In the genomic region with DNA sequence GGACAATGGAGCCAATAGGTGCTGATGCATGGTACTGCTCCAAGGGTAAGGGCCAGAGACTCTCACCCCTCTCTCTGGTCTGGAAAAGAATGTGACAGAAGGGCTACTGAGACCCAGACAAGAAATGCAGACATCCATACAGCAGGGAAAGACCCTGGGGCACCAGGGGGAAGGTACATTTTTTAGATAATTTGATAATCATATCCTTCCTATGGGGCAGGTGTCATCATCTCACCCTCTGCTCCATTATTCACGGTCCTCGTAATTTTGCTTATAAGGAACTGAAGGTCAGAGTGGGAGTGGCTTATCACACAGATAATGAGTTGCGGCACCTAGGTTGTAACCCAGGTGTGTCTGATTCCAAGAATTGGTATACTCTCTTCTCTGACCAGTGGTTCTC, we compare ENCODE assay signal across 25 cellular contexts.
"Had no signal": no experiment of that assay in that cellular context is flagged by ENCODE, and none has a peak within 500 bp of the region (broad histone marks: within the 10 kb centered on the region; RNA-seq: fewer than 3 reads in every experiment).

No MANE protein-coding gene starts in this region.

- DNase-seq: stimulated activated CD4-positive, alpha-beta T cell treated with anti-CD3 and anti-CD28 coated beads, Interleukin-2, amount 100 ng/mL, for 48 hours; stimulated activated CD4-positive, alpha-beta T cell treated with anti-CD3 and anti-CD28 coated beads, Interleukin-4, amount 100 ng/mL, for 1 hour; stimulated activated CD4-positive, alpha-beta T cell treated with anti-CD3 and anti-CD28 coated beads, Interleukin-4, amount 100 ng/mL, for 24 hours; stimulated activated CD4-positive, alpha-beta T cell treated with anti-CD3 and anti-CD28 coated beads, Interleukin-4, amount 100 ng/mL, for 4 hours; stimulated activated CD8-positive, alpha-beta memory T cell treated with anti-CD3 and anti-CD28 coated beads, Interleukin-4, amount 100 ng/mL, for 48 hours; stimulated activated naive B cell treated with anti-CD40 and anti-IgM and Interleukin-4, amounts not matched to agents 10 μg/mL and 1 μg/mL and 100 μg/mL, for 72 hours; stimulated activated naive CD4-positive, alpha-beta T cell; stimulated activated naive CD4-positive, alpha-beta T cell treated with Interleukin-2 at 50 U/mL for 16 hours; stimulated activated naive CD8-positive, alpha-beta T cell treated with anti-CD3 and anti-CD28 coated beads, Interleukin-15, amount 100 ng/mL, for 72 hours; stimulated activated naive CD8-positive, alpha-beta T cell treated with anti-CD3 and anti-CD28 coated beads, Interleukin-15, Interleukin-2, amounts not matched to agents 100 U/mL and 50 U/mL, for 24 hours; stomach; substantia nigra; testis; thyroid gland; tibial artery; transverse colon; upper lobe of left lung; upper lobe of right lung; uterus had no signal

- H3K4me3 ChIP-seq: stomach, suprapubic skin, testis, thoracic aorta, thyroid gland, tibial artery, tibial nerve, transverse colon, upper lobe of left lung, upper lobe of right lung, uterus, vagina had no signal

- ATAC-seq: stimulated activated effector memory CD8-positive, alpha-beta T cell treated with anti-CD3 and anti-CD28 coated beads, Interleukin-12 subunit alpha, Interleukin-12 subunit beta, amount 100 ng/mL, for 72 hours; stimulated activated memory B cell treated with anti-CD40 and anti-IgM and Interleukin-4, amounts not matched to agents 10 μg/mL and 1 μg/mL and 100 μg/mL, for 72 hours; stimulated activated naive B cell treated with anti-CD40 and anti-IgM and Interleukin-4, amounts not matched to agents 10 μg/mL and 1 μg/mL and 100 μg/mL, for 72 hours; stimulated activated naive CD8-positive, alpha-beta T cell treated with anti-CD3 and anti-CD28 coated beads, Interleukin-15, amount 100 ng/mL, for 72 hours; stimulated activated naive CD8-positive, alpha-beta T cell treated with anti-CD3 and anti-CD28 coated beads, Interleukin-15, Interleukin-2, amounts not matched to agents 100 U/mL and 50 U/mL, for 24 hours; upper lobe of right lung had no signal

- H3K27me3 ChIP-seq: stomach, suprapubic skin, testis, thyroid gland, tibial artery, tibial nerve, transverse colon, upper lobe of left lung, upper lobe of right lung, uterus, vagina had no signal

- H3K36me3 ChIP-seq: stomach, suprapubic skin, thoracic aorta, thyroid gland, tibial artery, tibial nerve, transverse colon, upper lobe of left lung, upper lobe of right lung, uterus, vagina had no signal

- H3K9me3 ChIP-seq: suprapubic skin, testis, thoracic aorta, thyroid gland, transverse colon, upper lobe of left lung, upper lobe of right lung, uterus, vagina had no signal

- H3K27ac ChIP-seq: stomach, suprapubic skin, testis, thoracic aorta, thyroid gland, tibial artery, tibial nerve, transverse colon, upper lobe of left lung, upper lobe of right lung, uterus, vagina had no signal

- H3K4me1 ChIP-seq: stomach, suprapubic skin, testis, thyroid gland, tibial artery, tibial nerve, transverse colon, upper lobe of left lung, upper lobe of right lung, uterus, vagina had no signal
